Comparison of ENCODE assay signal across 1 cellular context in genomic region chr5:160363122-160363521, GRCh38.
TF ChIP-seq lines count a peak whose summit lies in the region.

No MANE protein-coding gene starts in this region.

TF ChIP-seq in K562, 482 proteins besides CTCF, POLR2A, EP300 and RAD21:
- TF ChIP-seq FIP1L1 (IDR thresholded peaks at IDR 0.05; ENCODE audit: low read depth, low read length, poor library complexity, severe bottlenecking) (no peak), FOXP1 (CRISPR knock-in tag; IDR thresholded peaks at IDR 0.05) (no peak), CHCHD3 (CRISPR knock-in tag; IDR thresholded peaks at IDR 0.05) (no peak), MAFF (IDR thresholded peaks at IDR 0.05; ENCODE audit: low read length) (no peak), NFIC (IDR thresholded peaks at IDR 0.05) (0 out of 2 replicates have a peak, but pooled peaks have one; percentile 17), KLF16 (IDR thresholded peaks at IDR 0.05) (no peak)
TF ChIP-seq in K562: peak in this region for 1.
